15 cellular contexts compared by ENCODE assay signal in the genomic region with DNA sequence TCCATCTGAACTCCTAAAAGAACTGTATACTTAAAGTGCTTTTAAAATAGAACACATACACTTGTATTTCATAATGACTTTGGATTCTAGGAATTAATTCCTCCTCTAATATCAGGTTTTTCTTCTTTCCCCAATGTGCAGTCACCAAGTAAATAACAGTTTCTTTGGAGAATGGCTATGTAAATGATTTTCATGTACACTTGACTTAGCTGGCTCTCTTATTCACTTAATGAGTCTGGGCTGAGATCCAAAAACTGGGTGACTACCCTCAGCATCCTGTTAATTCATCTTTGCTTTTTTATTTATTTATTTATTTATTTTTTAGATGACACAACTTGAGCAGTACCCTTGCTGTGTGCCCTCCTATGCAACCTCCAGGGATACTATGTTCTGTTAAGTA.
DNase-seq lines count a peak whose midpoint lies in the region; TF ChIP-seq lines count a peak whose summit lies in the region.
"Had no signal": no experiment of that assay in that cellular context is flagged by ENCODE, and none has a peak within 500 bp of the region (broad histone marks: within the 10 kb centered on the region; RNA-seq: fewer than 3 reads in every experiment).

No MANE protein-coding gene starts in this region.

- no peak overlapping the region for H3K4me3 ChIP-seq in A673 (ENCODE audit: low read depth, low read length, poor library complexity, severe bottlenecking)
- no peak overlapping the region for H3K4me3 ChIP-seq in mammary epithelial cell (replicated peaks in 1 of 3; ENCODE audit: insufficient read depth in 1 of 3, low read depth in 2 of 3, low read length in 3 of 3)
- no peak overlapping the region for H3K4me3 ChIP-seq in CD8-positive, alpha-beta memory T cell (ENCODE audit: low read length)
- no peak overlapping the region for H3K4me3 ChIP-seq in ascending aorta
- no peak overlapping the region for H3K4me3 ChIP-seq in tibial nerve
- H3K4me3 ChIP-seq: PC-9, uterus had no signal

- intact Hi-C loops in A673 (cut with micrococcal nuclease; ENCODE audit: unreplicated experiment) (no loop called here), mammary epithelial cell (cut with micrococcal nuclease) (no loop called here), ascending aorta (cut with DNase I) (no loop called here)

- no peak overlapping the region for H3K27ac Mint-ChIP-seq in CD8-positive, alpha-beta memory T cell
- H3K27ac Mint-ChIP-seq: activated CD8-positive, alpha-beta T cell treated with anti-CD3 and anti-CD28 coated beads for 36 hours had no signal

- no peaks in the 10 kb centered on the region for H3K4me1 Mint-ChIP-seq in CD8-positive, alpha-beta memory T cell

- H3K4me1 ChIP-seq in A673 (ENCODE audit: insufficient read depth, low read length, poor library complexity, severe bottlenecking), result no peaks in the 10 kb centered on the region
- H3K4me1 ChIP-seq in mammary epithelial cell (ENCODE audit: insufficient read depth, low read length), result no peaks in the 10 kb centered on the region
- no peaks in the 10 kb centered on the region for H3K4me1 ChIP-seq in CD8-positive, alpha-beta memory T cell (ENCODE audit: insufficient read depth, low read length)
- no peaks in the 10 kb centered on the region for H3K4me1 ChIP-seq in ascending aorta
- no peaks in the 10 kb centered on the region for H3K4me1 ChIP-seq in tibial nerve
- H3K4me1 ChIP-seq: uterus had no signal

- DNase-seq in A673 (ENCODE audit: low spot score) (peak; percentile 80), HT-29 (ENCODE audit: low spot score) (peak; percentile 31), NCI-H446 (lab: John Stamatoyannopoulos, UW) (peak; percentile 35 to 66), mammary epithelial cell (peak; percentile 48), ascending aorta (ENCODE audit: low spot score in 2 of 2) (no peak), tibial nerve (ENCODE audit: low spot score in 2 of 2) (no peak)
- no peak for DNase-seq in CD8-positive, alpha-beta memory T cell
- no peak for DNase-seq in NK-92 treated with Interleukin-12 subunit alpha and Interleukin-12 subunit beta, amount 100 ng/mL, for 24 hours (lab: John Stamatoyannopoulos, UW)
- DNase-seq: ACHN; activated CD8-positive, alpha-beta T cell treated with anti-CD3 and anti-CD28 coated beads for 36 hours; activated gamma-delta T cell; MV-4-11; PC-9; T-helper 2 cell; uterus had no signal

- no peak overlapping the region for H3K9ac ChIP-seq in mammary epithelial cell (ENCODE audit: insufficient read depth, low read length)

- H3K36me3 Mint-ChIP-seq in CD8-positive, alpha-beta memory T cell, result no peaks in the 10 kb centered on the region

- H3K36me3 ChIP-seq in A673 (ENCODE audit: insufficient read depth, low read length, poor library complexity, severe bottlenecking) (no peaks in the 10 kb centered on the region), mammary epithelial cell (ENCODE audit: insufficient read depth, low read length) (no peaks in the 10 kb centered on the region), ascending aorta (no peaks in the 10 kb centered on the region), tibial nerve (no peaks in the 10 kb centered on the region)
- H3K36me3 ChIP-seq in CD8-positive, alpha-beta memory T cell (ENCODE audit: insufficient read depth, low read length), result no peaks in the 10 kb centered on the region
- H3K36me3 ChIP-seq: uterus had no signal

- CTCF ChIA-PET in A673 (lab: Charles Lee), result no interaction called here
- CTCF ChIA-PET in mammary epithelial cell (lab: Charles Lee; ENCODE audit: low non-redundant PET), result no interaction called here
- CTCF ChIA-PET in CD8-positive, alpha-beta memory T cell (lab: Charles Lee), result no interaction called here

- TF ChIP-seq CTCF in A673 (conservative IDR thresholded peaks at IDR 0.05; ENCODE audit: low read depth, low read length) (no peak), mammary epithelial cell (conservative IDR thresholded peaks at IDR 0.05 in 1 of 2, IDR thresholded peaks at IDR 0.05 in 1 of 2; ENCODE audit: extremely low read depth in 1 of 2, insufficient read depth in 1 of 2, low read depth in 1 of 2, low read length in 2 of 2) (no peak), ascending aorta (IDR thresholded peaks at IDR 0.05) (no peak), tibial nerve (IDR thresholded peaks at IDR 0.05) (no peak)

- H3K9me3 ChIP-seq in A673 (ENCODE audit: low read depth, low read length, poor library complexity, severe bottlenecking), result no peaks in the 10 kb centered on the region
- H3K9me3 ChIP-seq in mammary epithelial cell (replicated peaks; ENCODE audit: insufficient read depth, low read length), result no peaks in the 10 kb centered on the region
- H3K9me3 ChIP-seq in CD8-positive, alpha-beta memory T cell (ENCODE audit: low read length), result no peaks in the 10 kb centered on the region
- H3K9me3 ChIP-seq in ascending aorta, result no peaks in the 10 kb centered on the region
- H3K9me3 ChIP-seq in tibial nerve, result no peaks in the 10 kb centered on the region
- H3K9me3 ChIP-seq: uterus had no signal

- H2AFZ ChIP-seq in mammary epithelial cell (ENCODE audit: low read depth, low read length), result no peak overlapping the region
- H2AFZ ChIP-seq: PC-9 had no signal

- TF ChIP-seq EP300 in tibial nerve (IDR thresholded peaks at IDR 0.05), result no peak

- dilution Hi-C loops in mammary epithelial cell (cut with HindIII; ENCODE audit: low sequenced_read_pairs), result no loop called here

- in situ Hi-C loops in mammary epithelial cell (cut with MboI; ENCODE audit: low sequenced_read_pairs in 2 of 2), result no loop called here

- H3K27ac ChIP-seq in A673 (ENCODE audit: low read depth, low read length, poor library complexity, severe bottlenecking) (no peak overlapping the region), mammary epithelial cell (ENCODE audit: insufficient read depth, low read depth, low read length) (no peak overlapping the region), ascending aorta (no peak overlapping the region), tibial nerve (no peak overlapping the region)
- H3K27ac ChIP-seq in CD8-positive, alpha-beta memory T cell (ENCODE audit: low read depth, low read length), result no peak overlapping the region
- H3K27ac ChIP-seq: PC-9, uterus had no signal

- H3K27me3 ChIP-seq in A673 (replicated peaks; ENCODE audit: insufficient read depth, low read depth, low read length, poor library complexity), result no peaks in the 10 kb centered on the region
- no peaks in the 10 kb centered on the region for H3K27me3 ChIP-seq in mammary epithelial cell (ENCODE audit: insufficient read depth, low read length)
- no peaks in the 10 kb centered on the region for H3K27me3 ChIP-seq in CD8-positive, alpha-beta memory T cell (ENCODE audit: insufficient read depth, low read length, poor library complexity, severe bottlenecking)
- no peaks in the 10 kb centered on the region for H3K27me3 ChIP-seq in ascending aorta
- H3K27me3 ChIP-seq in tibial nerve, result no peaks in the 10 kb centered on the region
- H3K27me3 ChIP-seq: uterus had no signal

- BruUV-seq in A673 (replicated peaks; lab: Mats Ljungman, UMichigan) (no TSS peak), mammary epithelial cell (replicated peaks; lab: Mats Ljungman, UMichigan) (no TSS peak)

- no peaks in the 10 kb centered on the region for H3K79me2 ChIP-seq in mammary epithelial cell (ENCODE audit: insufficient read depth, low read length)

- H4K20me1 ChIP-seq in mammary epithelial cell (ENCODE audit: insufficient read depth, low read length), result no peaks in the 10 kb centered on the region

- POLR2A ChIA-PET in A673 (lab: Charles Lee; ENCODE audit: low non-redundant PET), result no interaction called here
- POLR2A ChIA-PET in CD8-positive, alpha-beta memory T cell (lab: Charles Lee), result no interaction called here

- no peak for TF ChIP-seq POLR2A in tibial nerve (IDR thresholded peaks at IDR 0.05)

- H3K4me2 ChIP-seq in mammary epithelial cell (ENCODE audit: insufficient read depth, low read depth, low read length), result no peak overlapping the region
- H3K4me2 ChIP-seq: PC-9 had no signal

- H3K27me3 Mint-ChIP-seq in CD8-positive, alpha-beta memory T cell, result no peaks in the 10 kb centered on the region
- H3K27me3 Mint-ChIP-seq: activated CD8-positive, alpha-beta T cell treated with anti-CD3 and anti-CD28 coated beads for 36 hours had no signal

- no peak overlapping the region for H3K4me3 Mint-ChIP-seq in CD8-positive, alpha-beta memory T cell
- H3K4me3 Mint-ChIP-seq: activated CD8-positive, alpha-beta T cell treated with anti-CD3 and anti-CD28 coated beads for 36 hours had no signal

- peaks cover 0 to 15% (median 5%) of the 10 kb centered on the region in 5 donors for H3K9me3 Mint-ChIP-seq in CD8-positive, alpha-beta memory T cell

Comparison
In these comparisons a context has a peak if more than half of its experiments do, and no peak if none do; other contexts are left out.
1. DNase-seq: peak in A673 (single experiment), HT-29 (single experiment), NCI-H446 (2 of 2) and mammary epithelial cell (single experiment); none in CD8-positive, alpha-beta memory T cell (0 of 5), NK-92 treated with Interleukin-12 subunit alpha and Interleukin-12 subunit beta, amount 100 ng/mL, for 24 hours (single experiment), ascending aorta (0 of 2) and tibial nerve (0 of 2).